1 cellular context compared by ENCODE assay signal in genomic region chr16:2720719-2721633, GRCh38.
TF ChIP-seq lines count a peak whose summit lies in the region.

No MANE protein-coding gene starts in this region.

TF ChIP-seq in HepG2, 621 proteins besides CTCF, POLR2A, EP300 and RAD21 (continued from another document and continues in another):
- TF ChIP-seq PREB (CRISPR knock-in tag; IDR thresholded peaks at IDR 0.05) (no peak), CEBPG (CRISPR knock-in tag; IDR thresholded peaks at IDR 0.05) (0 out of 2 replicates have a peak, but pooled peaks have one; percentile 22), KAT7 (CRISPR knock-in tag; IDR thresholded peaks at IDR 0.05; ENCODE audit: borderline replicate concordance) (no peak; the same call in 1 of the 2 replicates), STAG1 (CRISPR knock-in tag; IDR thresholded peaks at IDR 0.05) (peak; percentile 33; the same call in 1 of the 2 replicates), CENPBD1 (CRISPR knock-in tag; IDR thresholded peaks at IDR 0.05; ENCODE audit: borderline replicate concordance, low read depth) (no peak), HES4 (CRISPR knock-in tag; IDR thresholded peaks at IDR 0.05; ENCODE audit: borderline replicate concordance) (0 out of 2 replicates have a peak, but pooled peaks have one; percentile 28), ZNF468 (CRISPR knock-in tag; IDR thresholded peaks at IDR 0.05) (0 out of 2 replicates have a peak, but pooled peaks have one; percentile 40), MXI1 (IDR thresholded peaks at IDR 0.05; ENCODE audit: borderline replicate concordance, low read depth, low read length) (peak; percentile 52; the same call in 1 of the 3 replicates), SALL2 (CRISPR knock-in tag; IDR thresholded peaks at IDR 0.05) (no peak), ZBTB33 (CRISPR knock-in tag; IDR thresholded peaks at IDR 0.05) (no peak), SIX4 (CRISPR knock-in tag; IDR thresholded peaks at IDR 0.05) (no peak), USF2 (IDR thresholded peaks at IDR 0.05; ENCODE audit: low read depth, low read length) (no peak), USF2 (CRISPR knock-in tag; IDR thresholded peaks at IDR 0.05; ENCODE audit: borderline replicate concordance) (no peak), MIER3 (CRISPR knock-in tag; IDR thresholded peaks at IDR 0.05; ENCODE audit: borderline replicate concordance) (no peak; the same call in 1 of the 2 replicates), NFE2L1 (CRISPR knock-in tag; IDR thresholded peaks at IDR 0.05; ENCODE audit: borderline replicate concordance) (no peak), AHDC1 (CRISPR knock-in tag; IDR thresholded peaks at IDR 0.05; ENCODE audit: borderline replicate concordance) (no peak), MAFG (CRISPR knock-in tag; IDR thresholded peaks at IDR 0.05) (no peak), ZBTB44 (CRISPR knock-in tag; IDR thresholded peaks at IDR 0.05) (no peak), ZNF644 (CRISPR knock-in tag; IDR thresholded peaks at IDR 0.05; ENCODE audit: low read depth) (no peak), KLF15 (CRISPR knock-in tag; IDR thresholded peaks at IDR 0.05; ENCODE audit: borderline replicate concordance) (no peak), RFXAP (CRISPR knock-in tag; IDR thresholded peaks at IDR 0.05; ENCODE audit: borderline replicate concordance) (no peak), ARID5B (CRISPR knock-in tag; IDR thresholded peaks at IDR 0.05) (no peak), ZNF136 (CRISPR knock-in tag; IDR thresholded peaks at IDR 0.05; ENCODE audit: low read depth) (no peak), MYPOP (CRISPR knock-in tag; IDR thresholded peaks at IDR 0.05) (0 out of 2 replicates have a peak, but pooled peaks have one; percentile 39), FOXK2 (IDR thresholded peaks at IDR 0.05) (no peak), ZBTB3 (CRISPR knock-in tag; IDR thresholded peaks at IDR 0.05; ENCODE audit: borderline replicate concordance, low read depth) (no peak), ELK4 (CRISPR knock-in tag; IDR thresholded peaks at IDR 0.05; ENCODE audit: borderline replicate concordance) (no peak), SNAPC4 (CRISPR knock-in tag; IDR thresholded peaks at IDR 0.05) (no peak)
